In genomic region chr7:27151945-27152815, GRCh38 we compare ENCODE assay signal across 9 cellular contexts. TPM values are rescaled to one million over a fixed set of nuclear protein-coding genes. Genes with fewer than 3 reads are reported as not detected.
A peak's percentile ranks its signal among the peaks of the same experiment; 100 is the strongest.
DNase-seq lines count a peak whose midpoint lies in the region; ATAC-seq, FAIRE-seq and TF ChIP-seq lines count a peak whose summit lies in the region.
"Had no signal": no experiment of that assay in that cellular context is flagged by ENCODE, and none has a peak within 500 bp of the region (broad histone marks: within the 10 kb centered on the region; RNA-seq: fewer than 3 reads in every experiment).

HOXA3 (minus strand) TSS chr7:27152583; CDS start chr7:27110640, 41,943 bp downstream.

- no peak within 1 kb of the TSS for H3K9ac ChIP-seq in H9 (ENCODE audit: extremely low read depth, insufficient read length, low read length)

- peak; percentile 23 for FAIRE-seq in bronchial epithelial cell (lab: Jason Lieb, UNC)
- FAIRE-seq: islet of Langerhans had no signal

- H3K36me3 ChIP-seq in CD8-positive, alpha-beta T cell (ENCODE audit: insufficient read depth, low read length), result no peaks in the 10 kb centered on the region
- H3K36me3 ChIP-seq in bronchial epithelial cell (ENCODE audit: control insufficient read depth, insufficient read depth, low read length), result no peaks in the 10 kb centered on the region

- H2BK12ac ChIP-seq in H9 (ENCODE audit: insufficient read length, low read depth, low read length), result no peak within 1 kb of the TSS

- intact Hi-C loops in CD8-positive, alpha-beta T cell (cut with DNase I, micrococcal nuclease), result loop anchor here in 1 of 2 experiments (1.0 to 5.0 kb wide), 3 partner anchors 9 to 55 kb away; partner anchors contain the start of genes HOXA1 and HOXA11

- H3K27ac Mint-ChIP-seq in CD8-positive, alpha-beta T cell, result no peak within 1 kb of the TSS
- H3K27ac Mint-ChIP-seq in nephron progenitor cell (peak within 1 kb of the TSS; percentile 100), H9 (no peak within 1 kb of the TSS)

- H3K14ac ChIP-seq in H9 (ENCODE audit: insufficient read depth, low read length), result no peak within 1 kb of the TSS

- no peaks in the 10 kb centered on the region for H3K36me3 Mint-ChIP-seq in CD8-positive, alpha-beta T cell
- H3K36me3 Mint-ChIP-seq in nephron progenitor cell (ENCODE audit: low read depth) (peaks cover 74% of the 10 kb centered on the region), H9 (ENCODE audit: insufficient read depth in 1 of 3, low read depth in 3 of 3) (peaks cover 0 to 6% (median 0%) of the 10 kb centered on the region in 3 experiments; a peak in 3 of 7 replicates)

- no peak within 1 kb of the TSS for H2BK15ac ChIP-seq in H9 (ENCODE audit: low read depth, low read length)

- H2BK20ac ChIP-seq in H9 (ENCODE audit: low read depth, low read length, poor library complexity, severe bottlenecking), result no peak within 1 kb of the TSS

- peak in 2 of 7 experiments; percentile 9 to 47 for DNase-seq in CD8-positive, alpha-beta T cell
- DNase-seq in LoVo (ENCODE audit: low spot score), result peak; percentile 94
- no peak for DNase-seq in bronchial epithelial cell (ENCODE audit: low read depth)
- peak; percentile 69 for DNase-seq in nephron progenitor cell
- no peak for DNase-seq in NCI-H146 (lab: John Stamatoyannopoulos, UW)
- DNase-seq in H9, result no peak
- DNase-seq in activated gamma-delta T cell treated with Interleukin-2 at 50 U/mL for 16 hours, result no peak
- DNase-seq in activated CD4-positive, alpha-beta T cell treated with anti-CD3 and anti-CD28 coated beads, Interleukin-2, amount 50 U/mL, for 4 hours, result no peak

- H3K4me1 ChIP-seq in CD8-positive, alpha-beta T cell (ENCODE audit: insufficient read depth, low read length), result peaks cover 60% of the 10 kb centered on the region
- H3K4me1 ChIP-seq in H9 (ENCODE audit: insufficient read depth, low read length), result no peaks in the 10 kb centered on the region

- H2BK5ac ChIP-seq in H9 (ENCODE audit: insufficient read length, low read length), result no peak within 1 kb of the TSS

- H3K23me2 ChIP-seq in H9 (ENCODE audit: insufficient read length, low read depth, low read length, poor library complexity, severe bottlenecking), result peaks cover 4% of the 10 kb centered on the region

- no peak within 1 kb of the TSS for H2AK5ac ChIP-seq in H9 (ENCODE audit: insufficient read length, low read length)

- H3K56ac ChIP-seq in H9 (ENCODE audit: insufficient read length, low read depth, low read length), result no peak within 1 kb of the TSS

- no peak within 1 kb of the TSS for H2BK120ac ChIP-seq in H9 (ENCODE audit: low read depth, low read length, poor library complexity, severe bottlenecking)

- no peak within 1 kb of the TSS for H3K18ac ChIP-seq in H9 (ENCODE audit: insufficient read length, low read depth, low read length)

- peak within 1 kb of the TSS; percentile 76 for H3K4me3 Mint-ChIP-seq in CD8-positive, alpha-beta T cell
- H3K4me3 Mint-ChIP-seq in nephron progenitor cell (peak within 1 kb of the TSS; percentile 97), H9 (peak within 1 kb of the TSS in 1 of 2 experiments; percentile 66; a peak in 3 of 5 replicates)

- no peak within 1 kb of the TSS for H3K27ac ChIP-seq in CD8-positive, alpha-beta T cell (ENCODE audit: low read depth, low read length)
- no peak within 1 kb of the TSS for H3K27ac ChIP-seq in H9 (ENCODE audit: insufficient read length, low read depth, low read length)

- H3K4me1 Mint-ChIP-seq in CD8-positive, alpha-beta T cell (ENCODE audit: low read depth), result peaks cover 57% of the 10 kb centered on the region
- peaks cover 24% of the 10 kb centered on the region for H3K4me1 Mint-ChIP-seq in nephron progenitor cell
- peaks cover 13 to 30% of the 10 kb centered on the region in 2 experiments for H3K4me1 Mint-ChIP-seq in H9

- WGBS in H9 (ENCODE audit: extremely low coverage, insufficient read length, low lambda C conversion rate), result no CpG with 5 or more reads among the region's 53 CpGs

- no peaks in the 10 kb centered on the region for H3K79me1 ChIP-seq in H9 (ENCODE audit: insufficient read depth, low read depth, low read length, poor library complexity, severe bottlenecking)

- no peak within 1 kb of the TSS for H4K91ac ChIP-seq in H9 (ENCODE audit: insufficient read length, low read depth, low read length)

- H3K27me3 ChIP-seq in CD8-positive, alpha-beta T cell (ENCODE audit: insufficient read depth, low read length), result peaks cover 74% of the 10 kb centered on the region
- H3K27me3 ChIP-seq in bronchial epithelial cell (ENCODE audit: control insufficient read depth, insufficient read depth, low read length) (peaks cover 86% of the 10 kb centered on the region), H9 (ENCODE audit: insufficient read depth, low read length) (peaks cover 97% of the 10 kb centered on the region)

- H3K23ac ChIP-seq in H9 (ENCODE audit: insufficient read length, low read depth, low read length), result no peak within 1 kb of the TSS

- ATAC-seq in CD8-positive, alpha-beta T cell, result peak; percentile 8

- H4K20me1 ChIP-seq in H9 (ENCODE audit: control insufficient read depth, insufficient read depth, insufficient read length), result no peaks in the 10 kb centered on the region

- H3K4me3 ChIP-seq in CD8-positive, alpha-beta T cell (ENCODE audit: low read depth, low read length), result peak within 1 kb of the TSS; percentile 54
- no peak within 1 kb of the TSS for H3K4me3 ChIP-seq in bronchial epithelial cell (ENCODE audit: low read depth, low read length)

- peaks cover 83% of the 10 kb centered on the region for H3K27me3 Mint-ChIP-seq in CD8-positive, alpha-beta T cell (ENCODE audit: low read depth)
- peaks cover 8% of the 10 kb centered on the region for H3K27me3 Mint-ChIP-seq in nephron progenitor cell (ENCODE audit: low read depth, poor library complexity)
- peaks cover 100% of the 10 kb centered on the region for H3K27me3 Mint-ChIP-seq in H9 (ENCODE audit: low read depth)

- H3K4ac ChIP-seq in H9 (ENCODE audit: low read depth, low read length), result no peak within 1 kb of the TSS

- no peaks in the 10 kb centered on the region for H3K79me2 ChIP-seq in H9 (ENCODE audit: insufficient read depth, low read length)

- POLR2A ChIA-PET in CD8-positive, alpha-beta T cell (lab: Charles Lee), result interaction anchor here (1.1 kb wide), 1 partner anchor 461 kb away, joined by 3 read pairs; no protein-coding TSS in a partner anchor

- CTCF ChIA-PET in CD8-positive, alpha-beta T cell (lab: Charles Lee), result interaction anchor here (0.6 to 6.8 kb wide), 8 partner anchors 10 to 102 kb away, joined by 3 to 62 read pairs (median 6); partner anchors contain the start of gene HOXA1

- H4K8ac ChIP-seq in H9 (replicated peaks; ENCODE audit: insufficient read length, low read depth, low read length), result no peak within 1 kb of the TSS

- no peak within 1 kb of the TSS for H2AFZ ChIP-seq in H9 (ENCODE audit: low read length)

- no peaks in the 10 kb centered on the region for H3K9me3 Mint-ChIP-seq in CD8-positive, alpha-beta T cell
- H3K9me3 Mint-ChIP-seq in nephron progenitor cell, result peaks cover 4% of the 10 kb centered on the region
- peaks cover 17 to 23% of the 10 kb centered on the region in 2 experiments for H3K9me3 Mint-ChIP-seq in H9

- no peak for TF ChIP-seq CTCF in CD8-positive, alpha-beta T cell (IDR thresholded peaks at IDR 0.05)
- TF ChIP-seq CTCF in bronchial epithelial cell (IDR thresholded peaks at IDR 0.05; ENCODE audit: insufficient read depth, low read length, severe bottlenecking), result no peak
- no peak for TF ChIP-seq CTCF in nephron progenitor cell (IDR thresholded peaks at IDR 0.05)
- no peak for TF ChIP-seq CTCF in H9 (conservative IDR thresholded peaks at IDR 0.05)

- H3T11ph ChIP-seq in H9 (ENCODE audit: low read length), result no peak within 1 kb of the TSS

- no peak within 1 kb of the TSS for H3K4me2 ChIP-seq in H9 (ENCODE audit: insufficient read depth, insufficient read length, low read length)

- H4K5ac ChIP-seq in H9 (ENCODE audit: insufficient read length, low read depth, low read length), result no peak within 1 kb of the TSS

- H3K9me3 ChIP-seq in CD8-positive, alpha-beta T cell (ENCODE audit: low read length), result no peaks in the 10 kb centered on the region
- no peaks in the 10 kb centered on the region for H3K9me3 ChIP-seq in H9 (ENCODE audit: control insufficient read depth, low read depth, low read length)

RNA-seq across cellular contexts. Expression of gene HOXA3, which starts in this region (rescaled TPM):
- not detected for total RNA-seq in CD8-positive, alpha-beta T cell
- total RNA-seq in bronchial epithelial cell (not detected in 2 replicates), H9 (2021) (not detected in 2 replicates)

Comparison
In these comparisons a context has a peak if more than half of its experiments do, and no peak if none do; other contexts are left out.
1. Peak in ATAC-seq and H3K4me3 ChIP-seq in CD8-positive, alpha-beta T cell; RNA of the gene not detected or under 1 TPM.
2. DNase-seq: peak in LoVo (single experiment) and nephron progenitor cell (single experiment); none in bronchial epithelial cell (single experiment), NCI-H146 (single experiment), H9 (single experiment), activated gamma-delta T cell treated with Interleukin-2 at 50 U/mL for 16 hours (single experiment) and activated CD4-positive, alpha-beta T cell treated with anti-CD3 and anti-CD28 coated beads, Interleukin-2, amount 50 U/mL, for 4 hours (0 of 2).